8 cellular contexts compared by ENCODE assay signal in genomic region chr17:75856062-75856681, GRCh38. TPM values are rescaled to one million over a fixed set of nuclear protein-coding genes. Genes with fewer than 3 reads are reported as not detected.
A peak's percentile ranks its signal among the peaks of the same experiment; 100 is the strongest.
DNase-seq lines count a peak whose midpoint lies in the region; ATAC-seq and TF ChIP-seq lines count a peak whose summit lies in the region.

No MANE protein-coding gene starts in this region.

- H3K4me1 Mint-ChIP-seq in MCF 10A (ENCODE audit: insufficient read depth, unreplicated experiment): peaks cover 19% of the 10 kb centered on the region

- H3K27me3 ChIP-seq in MM.1S (replicated peaks; ENCODE audit: insufficient read depth, low read length) (no peaks in the 10 kb centered on the region), thyroid gland (no peaks in the 10 kb centered on the region)

- no peaks in the 10 kb centered on the region for H3K9me3 ChIP-seq in MM.1S (replicated peaks; ENCODE audit: insufficient read depth, low read length)
- no peaks in the 10 kb centered on the region for H3K9me3 ChIP-seq in thyroid gland

- peaks cover 26% of the 10 kb centered on the region for H3K36me3 Mint-ChIP-seq in MCF 10A (ENCODE audit: insufficient read depth, unreplicated experiment)

- no peaks in the 10 kb centered on the region for H3K27me3 Mint-ChIP-seq in MCF 10A (ENCODE audit: insufficient read depth, unreplicated experiment)

- H3K9ac ChIP-seq in MM.1S (ENCODE audit: low read length): peak overlapping the region; percentile 95

- H3F3A ChIP-seq in MM.1S (ENCODE audit: insufficient read depth, low read length): peaks cover 12% of the 10 kb centered on the region; the same call in 1 of the 2 replicates

- H3K27ac Mint-ChIP-seq in MCF 10A (ENCODE audit: low read depth, unreplicated experiment): no peak overlapping the region

- TF ChIP-seq CTCF in AG09309 (IDR thresholded peaks at IDR 0.05; ENCODE audit: control insufficient read depth, insufficient read depth, low read depth, low read length, missing control alignments) (peak; percentile 31), MM.1S (IDR thresholded peaks at IDR 0.05; ENCODE audit: low read length) (peak; percentile 35), MCF 10A (IDR thresholded peaks at IDR 0.05; ENCODE audit: unreplicated experiment) (peak; percentile 14), thyroid gland (IDR thresholded peaks at IDR 0.05) (no peak)

- H3K9me2 ChIP-seq in MM.1S (replicated peaks; ENCODE audit: insufficient read depth, low read length): no peaks in the 10 kb centered on the region

- ATAC-seq in GM18517 (IDR thresholded peaks at IDR 0.05; ENCODE audit: unreplicated experiment): peak; percentile 26
- ATAC-seq in left colon: peak; percentile 30
- no peak for ATAC-seq in HG02852 (IDR thresholded peaks at IDR 0.05; ENCODE audit: unreplicated experiment)
- no peak for ATAC-seq in GM19463 (IDR thresholded peaks at IDR 0.05; ENCODE audit: unreplicated experiment)

- H3K27ac ChIP-seq in MM.1S (ENCODE audit: low read length) (peak overlapping the region; percentile 87), thyroid gland (peak overlapping the region; percentile 96 to 98 (median 97))

- intact Hi-C loops in MCF 10A (cut with micrococcal nuclease): no loop called here
- intact Hi-C loops in left colon (cut with DNase I, micrococcal nuclease): no loop called here
- intact Hi-C loops in thyroid gland (cut with DNase I): no loop called here

- H3K36me3 ChIP-seq in MM.1S (replicated peaks; ENCODE audit: insufficient read depth, low read length): no peaks in the 10 kb centered on the region
- H3K36me3 ChIP-seq in thyroid gland: peaks cover 3 to 4% of the 10 kb centered on the region in 2 donors

- no peak overlapping the region for H3K4me3 Mint-ChIP-seq in MCF 10A (ENCODE audit: unreplicated experiment)

- no peaks in the 10 kb centered on the region for H4K20me1 ChIP-seq in MM.1S (ENCODE audit: insufficient read depth, low read length)

- H3K4me1 ChIP-seq in MM.1S (ENCODE audit: low read length) (peaks cover 14% of the 10 kb centered on the region), thyroid gland (peaks cover 17 to 19% of the 10 kb centered on the region in 2 donors)

- H3K79me2 ChIP-seq in MM.1S (ENCODE audit: low read length): peaks cover 30% of the 10 kb centered on the region

- CTCF ChIA-PET in MCF 10A (lab: Yijun Ruan, JAX): interaction anchor here (0.7 to 3.6 kb wide), 7 partner anchors 8 to 158 kb away, joined by 3 to 36 read pairs (median 5); partner anchors contain the start of genes GALK1 and TRIM47

- POLR2A ChIA-PET in MCF 10A (lab: Yijun Ruan, JAX): interaction anchor here (1.0 to 6.1 kb wide), 24 partner anchors 11 to 408 kb away, joined by 3 to 164 read pairs (median 12); partner anchors contain the start of genes ACOX1, GALK1, MRPL38 and RECQL5

- TSS peak; percentile 80 for BruUV-seq in MCF 10A (replicated peaks; lab: Mats Ljungman, UMichigan)

- no peak for DNase-seq in AG09309 (ENCODE audit: low read depth)
- peak; percentile 41 for DNase-seq in MM.1S
- DNase-seq in MCF 10A (ENCODE audit: unreplicated experiment): no peak
- peak in 1 of 2 donors; percentile 45 for DNase-seq in left colon
- no peak for DNase-seq in thyroid gland

- no peaks in the 10 kb centered on the region for H3K9me3 Mint-ChIP-seq in MCF 10A (ENCODE audit: unreplicated experiment)

- WGBS in thyroid gland, 2 donors: 5 to 8% methylated on average over 10 of the region's 24 CpGs

- peak overlapping the region; percentile 92 for H3K4me2 ChIP-seq in MM.1S (ENCODE audit: low read depth, low read length)

- no peak for TF ChIP-seq POLR2A in thyroid gland (IDR thresholded peaks at IDR 0.05)

- peak overlapping the region; percentile 69 for H3K4me3 ChIP-seq in AG09309 (ENCODE audit: control insufficient read depth, low read depth, low read length)
- H3K4me3 ChIP-seq in MM.1S (ENCODE audit: low read length): peak overlapping the region; percentile 88
- H3K4me3 ChIP-seq in thyroid gland (replicated peaks in 1 of 3): peak overlapping the region; percentile 70 to 83 (median 71)

- H2AFZ ChIP-seq in MM.1S (ENCODE audit: low read length): peak overlapping the region; percentile 61

RNA-seq across cellular contexts. Expression of gene WBP2, which starts 1.0 kb away (rescaled TPM):
- 55.7 and 97.9 TPM in 2 replicates for total RNA-seq in MCF 10A (2022)
- 100 to 1,000 TPM in 1 of 2 donors, 10 to 100 TPM in 1; 96.5 to 105 TPM for total RNA-seq in left colon
- 10 to 100 TPM; 41.8 to 64.5 (median 53.5) TPM for total RNA-seq in thyroid gland

RNA-seq across cellular contexts. Expression of gene UNC13D, which starts 12.0 kb away (rescaled TPM):
- total RNA-seq in MCF 10A (2022) (3.5 and 7.6 TPM in 2 replicates), left colon (10 to 100 TPM; 20.5 to 31.0 TPM), thyroid gland (1 to 10 TPM; 4.0 to 8.1 (median 5.2) TPM)

RNA-seq across cellular contexts. Expression of gene TRIM47, which starts 22.2 kb away (rescaled TPM):
- 23.6 and 25.7 TPM in 2 replicates for total RNA-seq in MCF 10A (2022)
- 10 to 100 TPM; 44.8 to 61.8 TPM for total RNA-seq in left colon
- 10 to 100 TPM; 14.7 to 27.8 (median 19.7) TPM for total RNA-seq in thyroid gland

RNA-seq across cellular contexts. Expression of gene TRIM65, which starts 40.6 kb away (rescaled TPM):
- 15.9 and 17.4 TPM in 2 replicates for total RNA-seq in MCF 10A (2022)
- total RNA-seq in left colon: 10 to 100 TPM; 15.0 to 18.7 TPM
- 10 to 100 TPM; 23.0 to 39.4 (median 31.8) TPM for total RNA-seq in thyroid gland

RNA-seq across cellular contexts. Expression of gene MRPL38, which starts 48.5 kb away (rescaled TPM):
- total RNA-seq in MCF 10A (2022) (97.9 and 111 TPM in 2 replicates), left colon (100 to 1,000 TPM in 1 of 2 donors, 10 to 100 TPM in 1; 84.2 to 111 TPM), thyroid gland (10 to 100 TPM; 34.8 to 60.6 (median 50.3) TPM)

Comparison
In these comparisons a context has a peak if more than half of its experiments do, and no peak if none do; other contexts are left out.
1. CTCF ChIP-seq: peak in AG09309 (single experiment), MM.1S (single experiment) and MCF 10A (single experiment); none in thyroid gland (0 of 6).
2. ATAC-seq: peak in GM18517 (single experiment) and left colon (single experiment); none in HG02852 (single experiment) and GM19463 (single experiment).
3. Peak in every context shown above with its lines, with median percentiles within 50 percentile points of each other: H3K4me3 ChIP-seq.